1 cellular context compared by ENCODE assay signal in the genomic region with DNA sequence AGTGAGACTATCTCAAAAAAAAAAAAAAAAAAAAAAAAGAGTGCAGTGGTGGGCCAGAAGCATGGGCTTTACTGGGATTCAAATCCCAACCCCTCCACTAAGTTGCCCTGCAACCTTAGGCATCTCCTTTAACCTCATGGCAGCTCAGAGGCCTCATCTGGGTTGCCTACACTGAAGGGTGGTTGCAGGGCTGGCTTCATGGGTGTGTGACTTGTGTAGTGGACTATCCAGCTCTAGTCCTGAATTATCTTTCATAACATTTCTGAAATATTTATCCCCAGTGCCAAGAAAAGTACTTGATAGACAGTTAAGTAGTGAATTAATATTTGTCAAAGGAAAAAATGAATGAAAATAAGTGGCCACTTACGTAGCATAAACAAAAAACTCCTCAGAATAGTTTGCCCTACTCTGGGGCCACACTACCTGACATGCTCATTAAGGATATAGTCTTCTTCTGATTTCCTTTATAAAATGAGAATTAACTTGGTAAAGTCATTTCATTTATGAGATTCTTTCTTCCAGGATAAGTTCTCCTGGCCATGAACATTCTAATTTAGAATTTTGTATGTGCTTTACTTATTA.
TF ChIP-seq lines count a peak whose summit lies in the region.

No MANE protein-coding gene starts in this region.

TF ChIP-seq in K562, 482 proteins besides CTCF, POLR2A, EP300 and RAD21 (continued from another document):
- no peak for TF ChIP-seq CEBPB (tag; IDR thresholded peaks at IDR 0.05)
